7 cellular contexts compared by ENCODE assay signal in the genomic region with DNA sequence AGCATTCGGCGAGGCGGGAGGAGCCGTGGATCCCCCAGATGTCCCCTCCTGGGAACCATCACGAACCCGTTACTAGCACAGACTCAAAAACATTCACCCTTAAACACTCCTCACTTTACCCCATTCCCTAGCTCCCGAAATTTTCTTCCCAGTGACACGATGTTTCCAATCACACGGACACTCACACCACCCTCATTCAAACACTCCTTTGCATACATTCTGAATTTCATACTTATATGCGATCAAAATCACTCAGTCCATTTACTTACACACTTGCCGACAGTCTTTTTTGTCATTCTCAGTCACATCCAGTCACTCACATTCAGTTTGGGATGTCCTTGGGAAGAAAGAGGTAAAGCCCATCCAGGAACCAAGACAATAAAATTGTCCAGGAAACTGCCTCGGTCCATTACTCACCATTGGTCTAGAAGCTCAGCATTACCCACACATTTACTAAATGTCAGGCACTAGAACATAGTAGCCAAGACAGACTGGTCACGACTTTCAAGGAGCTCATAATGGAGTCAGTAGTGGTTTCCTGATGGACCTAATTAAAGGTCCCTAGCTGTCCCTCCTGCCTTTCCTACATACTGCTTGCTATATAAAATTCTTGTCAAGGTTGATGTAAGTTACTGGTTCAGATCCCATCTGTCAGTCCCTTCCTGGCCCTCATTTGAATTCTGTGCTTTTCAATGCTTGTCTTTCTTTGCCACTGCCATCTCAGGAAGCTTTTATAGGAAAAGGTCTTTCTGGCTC. TPM values are rescaled to one million over a fixed set of nuclear protein-coding genes. Genes with fewer than 3 reads are reported as not detected.
DNase-seq lines count a peak whose midpoint lies in the region; ATAC-seq and TF ChIP-seq lines count a peak whose summit lies in the region.

No MANE protein-coding gene starts in this region.

- H3K27me3 Mint-ChIP-seq in neural crest cell (ENCODE audit: low read depth), result no peaks in the 10 kb centered on the region

- H3K4me3 Mint-ChIP-seq in neural crest cell, result peak overlapping the region; percentile 98

- peak; percentile 1 for ATAC-seq in GM19324 (IDR thresholded peaks at IDR 0.05; ENCODE audit: low FRiP score, unreplicated experiment)

- H3K36me3 Mint-ChIP-seq in neural crest cell (ENCODE audit: low read depth), result peaks cover 3% of the 10 kb centered on the region

- H3K4me1 Mint-ChIP-seq in neural crest cell, result peaks cover 33% of the 10 kb centered on the region

- H3K27ac Mint-ChIP-seq in neural crest cell (ENCODE audit: unreplicated experiment), result peak overlapping the region; percentile 97

- H3K9me3 Mint-ChIP-seq in neural crest cell, result no peaks in the 10 kb centered on the region

- WGBS in ectodermal cell, 2 experiments, result 6 to 7% methylated on average over 13 of the region's 13 CpGs

- H3K9me3 ChIP-seq in ectodermal cell (ENCODE audit: control insufficient read depth, low read length), result no peaks in the 10 kb centered on the region

- peak overlapping the region; percentile 89 for H3K4me3 ChIP-seq in ectodermal cell (ENCODE audit: insufficient read depth, low read depth, low read length)

- TF ChIP-seq CTCF in neural crest cell (conservative IDR thresholded peaks at IDR 0.05), result no peak

- peaks cover 15% of the 10 kb centered on the region for H3K36me3 ChIP-seq in ectodermal cell (ENCODE audit: control insufficient read depth, insufficient read depth, low read length)

- H3K4me1 ChIP-seq in ectodermal cell (ENCODE audit: control insufficient read depth, insufficient read depth, low read length), result peaks cover 13% of the 10 kb centered on the region

- no peaks in the 10 kb centered on the region for H3K27me3 ChIP-seq in ectodermal cell (ENCODE audit: control insufficient read depth, insufficient read depth, low read length, poor library complexity, severe bottlenecking)

- H3K27ac ChIP-seq in ectodermal cell (ENCODE audit: insufficient read depth, low read depth, low read length, poor library complexity, severe bottlenecking), result no peak overlapping the region

- DNase-seq in NAMALWA (ENCODE audit: low spot score) (peak; percentile 36), neural crest cell (ENCODE audit: low read depth, low spot score) (no peak), NCI-H748 treated with DMSO at 0.1 percent for 48 hours (lab: John Stamatoyannopoulos, UW) (no peak), superior temporal gyrus (ENCODE audit: extremely low spot score) (no peak), cerebellar nuclear complex (lab: John Stamatoyannopoulos, UW) (no peak)

RNA-seq across cellular contexts. Expression of gene SLC35A4, which starts 0.6 kb away (rescaled TPM):
- polyA plus RNA-seq in ectodermal cell (2013, experiment 1 of 4), result 81.5 TPM
- 86.6 TPM for polyA plus RNA-seq in ectodermal cell (2013, experiment 2 of 4)
- polyA plus RNA-seq in ectodermal cell (2013, experiment 3 of 4), result 56.4 TPM
- polyA plus RNA-seq in ectodermal cell (2013, experiment 4 of 4), result 60.5 TPM
- total RNA-seq in neural crest cell, result 99.4 and 106 TPM in 2 replicates

RNA-seq across cellular contexts. Expression of gene APBB3, which starts 0.8 kb away (rescaled TPM):
- polyA plus RNA-seq in ectodermal cell (2013, experiment 1 of 4), result 34.9 TPM
- polyA plus RNA-seq in ectodermal cell (2013, experiment 2 of 4), result 32.8 TPM
- polyA plus RNA-seq in ectodermal cell (2013, experiment 3 of 4), result 26.0 TPM
- polyA plus RNA-seq in ectodermal cell (2013, experiment 4 of 4), result 33.4 TPM
- total RNA-seq in neural crest cell, result 36.2 TPM in 2 replicates

RNA-seq across cellular contexts. Expression of gene SRA1, which starts 7.9 kb away (rescaled TPM):
- polyA plus RNA-seq in ectodermal cell (2013, experiment 1 of 4), result 35.1 TPM
- polyA plus RNA-seq in ectodermal cell (2013, experiment 2 of 4), result 35.5 TPM
- polyA plus RNA-seq in ectodermal cell (2013, experiment 3 of 4), result 27.0 TPM
- 31.5 TPM for polyA plus RNA-seq in ectodermal cell (2013, experiment 4 of 4)
- 34.7 and 36.3 TPM in 2 replicates for total RNA-seq in neural crest cell

RNA-seq across cellular contexts. Expression of gene EIF4EBP3, which starts 17.7 kb away (rescaled TPM):
- 9.0 TPM for polyA plus RNA-seq in ectodermal cell (2013, experiment 1 of 4)
- polyA plus RNA-seq in ectodermal cell (2013, experiment 2 of 4), result 8.9 TPM
- 3.9 TPM for polyA plus RNA-seq in ectodermal cell (2013, experiment 3 of 4)
- 8.0 TPM for polyA plus RNA-seq in ectodermal cell (2013, experiment 4 of 4)
- total RNA-seq in neural crest cell, result 8.4 and 10.3 TPM in 2 replicates
